Comparison of ENCODE assay signal across 1 cellular context in genomic region chr19:51586103-51586728, GRCh38.
TF ChIP-seq lines count a peak whose summit lies in the region.

No MANE protein-coding gene starts in this region.

TF ChIP-seq in K562, 482 proteins besides CTCF, POLR2A, EP300 and RAD21 (continues in another document):
- no peak for TF ChIP-seq CEBPB (tag; IDR thresholded peaks at IDR 0.05)
- TF ChIP-seq CHD2 (IDR thresholded peaks at IDR 0.05; ENCODE audit: low read depth, low read length) = no peak
- TF ChIP-seq PHTF2 (CRISPR knock-in tag; IDR thresholded peaks at IDR 0.05) = no peak
- TF ChIP-seq BACH1 (tag; IDR thresholded peaks at IDR 0.05) = peak; percentile 80; the same call in 1 of the 2 replicates
- TF ChIP-seq ZNF707 (CRISPR knock-in tag; conservative IDR thresholded peaks at IDR 0.05) = no peak
- TF ChIP-seq TAF1 (IDR thresholded peaks at IDR 0.05; ENCODE audit: control insufficient read depth, extremely low read depth, insufficient read depth, low read length, severe bottlenecking) = no peak
- TF ChIP-seq CHD7 (IDR thresholded peaks at IDR 0.05; ENCODE audit: low read depth, low read length) = no peak
- no peak for TF ChIP-seq TCF7L2 (IDR thresholded peaks at IDR 0.05; ENCODE audit: low read depth, low read length)
- no peak for TF ChIP-seq CSDE1 (IDR thresholded peaks at IDR 0.05)
- no peak for TF ChIP-seq ZNF57 (CRISPR knock-in tag; IDR thresholded peaks at IDR 0.05)
- TF ChIP-seq MTA1 (IDR thresholded peaks at IDR 0.05; ENCODE audit: borderline replicate concordance) = no peak
- no peak for TF ChIP-seq MITF (IDR thresholded peaks at IDR 0.05)
- no peak for TF ChIP-seq ZC3H11A (IDR thresholded peaks at IDR 0.05; ENCODE audit: low read depth, low read length)
- no peak for TF ChIP-seq HIVEP1 (CRISPR knock-in tag; IDR thresholded peaks at IDR 0.05)
- TF ChIP-seq MAFK (IDR thresholded peaks at IDR 0.05; ENCODE audit: low read length) = peak; percentile 97
- TF ChIP-seq RB1 (IDR thresholded peaks at IDR 0.05; ENCODE audit: low read depth) = no peak
- TF ChIP-seq ZNF511 (CRISPR knock-in tag; IDR thresholded peaks at IDR 0.05) = no peak
- no peak for TF ChIP-seq RBM34 (IDR thresholded peaks at IDR 0.05; ENCODE audit: borderline replicate concordance, insufficient read depth, low read length)
- no peak for TF ChIP-seq E2F5 (CRISPR knock-in tag; IDR thresholded peaks at IDR 0.05)
- TF ChIP-seq ZBTB33 (CRISPR knock-in tag; IDR thresholded peaks at IDR 0.05) = no peak
- no peak for TF ChIP-seq TAF7 (tag; IDR thresholded peaks at IDR 0.05)
- TF ChIP-seq BHLHE40 (IDR thresholded peaks at IDR 0.05; ENCODE audit: low read length) = no peak
- TF ChIP-seq ZNF316 (IDR thresholded peaks at IDR 0.05) = peak; percentile 98
- TF ChIP-seq C11orf30 (IDR thresholded peaks at IDR 0.05; ENCODE audit: low read depth) = peak; percentile 92
- no peak for TF ChIP-seq DMBX1 (CRISPR knock-in tag; IDR thresholded peaks at IDR 0.05; ENCODE audit: borderline replicate concordance)
- TF ChIP-seq TCF3 (CRISPR knock-in tag; IDR thresholded peaks at IDR 0.05) = no peak
- no peak for TF ChIP-seq ASH1L (IDR thresholded peaks at IDR 0.05; ENCODE audit: borderline replicate concordance, low read depth, partially characterized antibody)
- no peak for TF ChIP-seq PRDM10 (IDR thresholded peaks at IDR 0.05; ENCODE audit: partially characterized antibody)
- TF ChIP-seq MAFF (IDR thresholded peaks at IDR 0.05; ENCODE audit: low read length) = peak; percentile 97
- no peak for TF ChIP-seq PTBP1 (IDR thresholded peaks at IDR 0.05; ENCODE audit: low read depth, low read length)
- TF ChIP-seq ZNF766 (CRISPR knock-in tag; conservative IDR thresholded peaks at IDR 0.05) = no peak
- TF ChIP-seq PKNOX1 (IDR thresholded peaks at IDR 0.05) = peak; percentile 50
